ENCODE assay signal across 23 cellular contexts in the genomic region with DNA sequence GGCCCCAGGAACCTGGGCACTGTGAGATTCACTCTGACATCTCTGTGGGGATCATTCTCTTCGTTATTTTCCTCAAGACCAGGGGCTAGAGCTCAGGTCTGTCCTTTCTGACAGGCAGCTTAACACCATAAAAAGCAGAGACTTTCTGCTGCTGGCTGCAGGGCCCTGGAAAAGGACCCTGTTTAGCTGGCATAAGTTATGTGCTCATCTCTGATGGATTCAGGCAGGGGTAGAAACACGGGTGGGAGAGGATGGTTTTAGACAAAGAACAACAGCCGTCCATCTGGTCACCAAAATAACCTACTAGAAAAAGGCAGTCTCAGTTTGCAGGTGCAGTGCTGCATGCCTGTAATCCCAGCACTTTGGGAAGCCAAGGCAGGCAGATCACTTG. TPM values are rescaled to one million over a fixed set of nuclear protein-coding genes. Genes with fewer than 3 reads are reported as not detected.
A peak's percentile ranks its signal among the peaks of the same experiment; 100 is the strongest.
DNase-seq lines count a peak whose midpoint lies in the region; ATAC-seq, FAIRE-seq and TF ChIP-seq lines count a peak whose summit lies in the region.
"Had no signal": no experiment of that assay in that cellular context is flagged by ENCODE, and none has a peak within 500 bp of the region (broad histone marks: within the 10 kb centered on the region; RNA-seq: fewer than 3 reads in every experiment).

No MANE protein-coding gene starts in this region.

- TF ChIP-seq RAD21 in K562 (CRISPR knock-in tag; conservative IDR thresholded peaks at IDR 0.05 in 1 of 2, IDR thresholded peaks at IDR 0.05 in 1 of 2) = no peak

- no peaks in the 10 kb centered on the region for H3K27me3 Mint-ChIP-seq in activated CD8-positive, alpha-beta T cell treated with anti-CD3 and anti-CD28 coated beads for 36 hours
- no peaks in the 10 kb centered on the region for H3K27me3 Mint-ChIP-seq in activated CD8-positive, alpha-beta T cell treated with anti-CD3 and anti-CD28 coated beads, Interleukin-2, amount 10 ng/mL, durations not matched to agents 7 days and 5 days (ENCODE audit: low read depth)
- peaks cover 10% of the 10 kb centered on the region for H3K27me3 Mint-ChIP-seq in neural progenitor cell (ENCODE audit: insufficient read depth, low read depth)
- H3K27me3 Mint-ChIP-seq: stimulated activated naive CD8-positive, alpha-beta T cell treated with anti-CD3 and anti-CD28 coated beads, Interleukin-15, amount 100 ng/mL, for 72 hours had no signal

- TF ChIP-seq EP300 in K562 (IDR thresholded peaks at IDR 0.05; ENCODE audit: low read length) = no peak

- H4K20me1 ChIP-seq in K562 (replicated peaks; ENCODE audit: control insufficient read depth, insufficient read depth, low read length) (peaks cover 20% of the 10 kb centered on the region), neural progenitor cell (ENCODE audit: low read depth) (peaks cover 14% of the 10 kb centered on the region)

- BruUV-seq in K562 (replicated peaks; lab: Mats Ljungman, UMichigan) = no TSS peak

- H3K36me3 ChIP-seq in HEK293 (ENCODE audit: control insufficient read depth in 2 of 2, insufficient read depth in 1 of 2, low read length in 2 of 2) (peaks cover 14 to 17% of the 10 kb centered on the region in 2 experiments), K562 (ENCODE audit: control insufficient read depth, insufficient read depth, low read length) (peaks cover 19% of the 10 kb centered on the region), neural progenitor cell (peaks cover 4% of the 10 kb centered on the region), SJCRH30 (peaks cover 11% of the 10 kb centered on the region)
- H3K36me3 ChIP-seq: ovary had no signal

- H3K4me3 Mint-ChIP-seq in activated CD8-positive, alpha-beta T cell treated with anti-CD3 and anti-CD28 coated beads for 36 hours = no peak overlapping the region
- H3K4me3 Mint-ChIP-seq in activated CD8-positive, alpha-beta T cell treated with anti-CD3 and anti-CD28 coated beads, Interleukin-2, amount 10 ng/mL, durations not matched to agents 7 days and 5 days = no peak overlapping the region
- peak overlapping the region; percentile 60 for H3K4me3 Mint-ChIP-seq in neural progenitor cell

- peaks cover 49% of the 10 kb centered on the region for H3F3A ChIP-seq in neural progenitor cell (ENCODE audit: low read depth)

- no peak overlapping the region for H3K4me3 ChIP-seq in HEK293 (ENCODE audit: low read depth, low read length)
- H3K4me3 ChIP-seq in K562 = no peak overlapping the region
- H3K4me3 ChIP-seq in neural progenitor cell = no peak overlapping the region
- H3K4me3 ChIP-seq in SJCRH30 = no peak overlapping the region
- H3K4me3 ChIP-seq: lower lobe of right lung, ovary, tibial nerve had no signal

- no peaks in the 10 kb centered on the region for H3K9me3 Mint-ChIP-seq in activated CD8-positive, alpha-beta T cell treated with anti-CD3 and anti-CD28 coated beads for 36 hours
- H3K9me3 Mint-ChIP-seq in activated CD8-positive, alpha-beta T cell treated with anti-CD3 and anti-CD28 coated beads, Interleukin-2, amount 10 ng/mL, durations not matched to agents 7 days and 5 days (ENCODE audit: insufficient read depth) = no peaks in the 10 kb centered on the region
- H3K9me3 Mint-ChIP-seq in neural progenitor cell = no peaks in the 10 kb centered on the region
- H3K9me3 Mint-ChIP-seq: stimulated activated naive CD8-positive, alpha-beta T cell treated with anti-CD3 and anti-CD28 coated beads, Interleukin-15, amount 100 ng/mL, for 72 hours; T-helper 2 cell treated with Interferon-gamma antibody and Interleukin-4, amounts not matched to agents 5 μg/mL and 100 μg/mL, for 36 hours had no signal

- H3K9ac ChIP-seq in K562 (ENCODE audit: insufficient read depth in 1 of 2, low read depth in 2 of 2, low read length in 2 of 2) (peak overlapping the region in 1 of 2 experiments; percentile 3; a peak in 2 of 4 replicates), neural progenitor cell (no peak overlapping the region)

- TF ChIP-seq CTCF in activated CD8-positive, alpha-beta T cell treated with anti-CD3 and anti-CD28 coated beads for 36 hours (IDR thresholded peaks at IDR 0.05) = no peak
- TF ChIP-seq CTCF in HEK293 (tag by site-specific recombination; IDR thresholded peaks at IDR 0.05) = no peak
- no peak for TF ChIP-seq CTCF in K562 (IDR thresholded peaks at IDR 0.05 in 2 of 3, conservative IDR thresholded peaks at IDR 0.05 in 1 of 3; ENCODE audit: insufficient read depth in 2 of 3, low read depth in 1 of 3, low read length in 3 of 3)
- TF ChIP-seq CTCF in neural progenitor cell (IDR thresholded peaks at IDR 0.05) = no peak

- peak overlapping the region; percentile 29; the same call in 1 of the 2 replicates for H2AFZ ChIP-seq in K562 (ENCODE audit: low read depth, low read length)
- no peak overlapping the region for H2AFZ ChIP-seq in neural progenitor cell (replicated peaks)

- CTCF ChIA-PET in activated CD8-positive, alpha-beta T cell treated with anti-CD3 and anti-CD28 coated beads for 36 hours (lab: Charles Lee) = interaction anchor here (1.3 to 1.5 kb wide), 2 partner anchors 13 to 69 kb away, joined by 3 to 4 read pairs; no protein-coding TSS in a partner anchor
- CTCF ChIA-PET in activated CD8-positive, alpha-beta T cell treated with anti-CD3 and anti-CD28 coated beads, Interleukin-2, amount 10 ng/mL, durations not matched to agents 7 days and 5 days (lab: Charles Lee) = interaction anchor here (1.1 to 1.5 kb wide), 2 partner anchors 17 to 25 kb away, joined by 3 to 4 read pairs; no protein-coding TSS in a partner anchor
- CTCF ChIA-PET in HEK293 (lab: Yijun Ruan, JAX) (interaction anchor here (0.7 to 0.8 kb wide), 2 partner anchors 14 to 1031 kb away, joined by 3 to 4 read pairs; no protein-coding TSS in a partner anchor), K562 (lab: Yijun Ruan, JAX; ENCODE audit: low intra/inter-chr PET ratio) (no interaction called here)

- intact Hi-C loops in activated CD8-positive, alpha-beta T cell treated with anti-CD3 and anti-CD28 coated beads for 36 hours (cut with micrococcal nuclease) = no loop called here
- intact Hi-C loops in K562 (cut with micrococcal nuclease) = no loop called here

- peaks cover 24% of the 10 kb centered on the region for H3K4me1 ChIP-seq in HEK293 (ENCODE audit: control insufficient read depth, insufficient read depth, low read length)
- H3K4me1 ChIP-seq in K562 (replicated peaks in 1 of 2; ENCODE audit: control insufficient read depth in 2 of 2, insufficient read depth in 2 of 2, low read length in 2 of 2) = peaks cover 64 to 72% of the 10 kb centered on the region in 2 experiments
- H3K4me1 ChIP-seq in neural progenitor cell = peaks cover 19% of the 10 kb centered on the region
- peaks cover 7% of the 10 kb centered on the region for H3K4me1 ChIP-seq in SJCRH30

- in situ Hi-C loops in K562 (cut with MboI) = no loop called here

- WGBS in K562 (ENCODE audit: insufficient coverage, low coverage, missing lambda C conversion rate) = 35% methylated on average over 3 of the region's 3 CpGs

- no peak for TF ChIP-seq POLR2A in K562 (conservative IDR thresholded peaks at IDR 0.05)

- H3K79me2 ChIP-seq in K562 (ENCODE audit: control insufficient read depth, insufficient read depth, low read length) (peaks cover 30% of the 10 kb centered on the region), neural progenitor cell (ENCODE audit: low read depth) (peaks cover 19% of the 10 kb centered on the region)

- DNase-seq in activated CD8-positive, alpha-beta T cell treated with anti-CD3 and anti-CD28 coated beads for 36 hours = no peak
- DNase-seq in activated CD8-positive, alpha-beta T cell treated with anti-CD3 and anti-CD28 coated beads, Interleukin-2, amount 10 ng/mL, durations not matched to agents 7 days and 5 days = no peak
- DNase-seq in K562 (ENCODE audit: extremely low read depth in 1 of 4, low spot score in 3 of 4) = no peak
- no peak for DNase-seq in neural progenitor cell (ENCODE audit: low spot score)
- no peak for DNase-seq in SJCRH30
- no peak for DNase-seq in activated gamma-delta T cell (lab: John Stamatoyannopoulos, UW)
- DNase-seq: Calu3; dermis blood vessel endothelial cell; KBM-7; lower lobe of right lung; NCI-H146; NCI-H2171; ovary; stimulated activated naive CD8-positive, alpha-beta T cell treated with anti-CD3 and anti-CD28 coated beads, Interleukin-15, amount 100 ng/mL, for 72 hours; WERI-Rb-1 had no signal

- peaks cover 25% of the 10 kb centered on the region for H3K36me3 Mint-ChIP-seq in activated CD8-positive, alpha-beta T cell treated with anti-CD3 and anti-CD28 coated beads for 36 hours (ENCODE audit: low read depth)
- peaks cover 30% of the 10 kb centered on the region for H3K36me3 Mint-ChIP-seq in activated CD8-positive, alpha-beta T cell treated with anti-CD3 and anti-CD28 coated beads, Interleukin-2, amount 10 ng/mL, durations not matched to agents 7 days and 5 days (ENCODE audit: low read depth)
- H3K36me3 Mint-ChIP-seq in neural progenitor cell = peaks cover 12% of the 10 kb centered on the region

- H3K4me2 ChIP-seq in K562 (ENCODE audit: insufficient read depth, low read length) (peak overlapping the region; percentile 47; the same call in 1 of the 2 replicates), neural progenitor cell (peak overlapping the region; percentile 13)

- ATAC-seq in activated CD8-positive, alpha-beta T cell treated with anti-CD3 and anti-CD28 coated beads for 36 hours = no peak
- ATAC-seq in activated CD8-positive, alpha-beta T cell treated with anti-CD3 and anti-CD28 coated beads, Interleukin-2, amount 10 ng/mL, durations not matched to agents 7 days and 5 days = no peak
- no peak for ATAC-seq in K562
- ATAC-seq in GM21723 (IDR thresholded peaks at IDR 0.05; ENCODE audit: unreplicated experiment) = no peak
- ATAC-seq: lower lobe of right lung; right cardiac atrium; SK-N-SH treated with all-trans-retinoic acid at 6 μM for 48 hours; stimulated activated naive CD8-positive, alpha-beta T cell treated with anti-CD3 and anti-CD28 coated beads, Interleukin-15, amount 100 ng/mL, for 72 hours had no signal

- H3K9me3 ChIP-seq in HEK293 (ENCODE audit: control insufficient read depth, insufficient read depth, low read depth, low read length) = no peaks in the 10 kb centered on the region
- H3K9me3 ChIP-seq in K562 (replicated peaks; ENCODE audit: control insufficient read depth, insufficient read depth, low read depth, low read length) = no peaks in the 10 kb centered on the region
- H3K9me3 ChIP-seq in neural progenitor cell (ENCODE audit: low read depth) = no peaks in the 10 kb centered on the region
- no peaks in the 10 kb centered on the region for H3K9me3 ChIP-seq in SJCRH30 (replicated peaks)
- H3K9me3 ChIP-seq: lower lobe of right lung, ovary, tibial nerve had no signal

- POLR2A ChIA-PET in activated CD8-positive, alpha-beta T cell treated with anti-CD3 and anti-CD28 coated beads for 36 hours (lab: Charles Lee) = interaction anchor here (0.6 to 9.6 kb wide), 4 partner anchors 21 to 66 kb away, joined by 3 to 151 read pairs (median 3); a partner anchor contains a TSS
- POLR2A ChIA-PET in activated CD8-positive, alpha-beta T cell treated with anti-CD3 and anti-CD28 coated beads, Interleukin-2, amount 10 ng/mL, durations not matched to agents 7 days and 5 days (lab: Charles Lee) = no interaction called here
- POLR2A ChIA-PET in HEK293 (lab: Yijun Ruan, JAX) (no interaction called here), K562 (lab: Yijun Ruan, JAX) (interaction anchor here (1.2 kb wide), 1 partner anchor 13 kb away, joined by 3 read pairs; no protein-coding TSS in a partner anchor)

- H3K27me3 ChIP-seq in K562 (ENCODE audit: control insufficient read depth in 2 of 2, insufficient read depth in 2 of 2, low read length in 2 of 2) (no peaks in the 10 kb centered on the region), neural progenitor cell (no peaks in the 10 kb centered on the region), SJCRH30 (no peaks in the 10 kb centered on the region)
- H3K27me3 ChIP-seq: ovary, tibial nerve had no signal

- peaks cover 66% of the 10 kb centered on the region for H3K4me1 Mint-ChIP-seq in activated CD8-positive, alpha-beta T cell treated with anti-CD3 and anti-CD28 coated beads for 36 hours (ENCODE audit: low read depth)
- H3K4me1 Mint-ChIP-seq in activated CD8-positive, alpha-beta T cell treated with anti-CD3 and anti-CD28 coated beads, Interleukin-2, amount 10 ng/mL, durations not matched to agents 7 days and 5 days (ENCODE audit: low read depth) = peaks cover 67% of the 10 kb centered on the region
- H3K4me1 Mint-ChIP-seq in neural progenitor cell = peaks cover 47% of the 10 kb centered on the region

- H3K27ac ChIP-seq in HEK293 (ENCODE audit: extremely low read depth, low read depth, low read length) = no peak overlapping the region
- no peak overlapping the region; the same call in 2 of the 3 replicates for H3K27ac ChIP-seq in K562 (ENCODE audit: extremely low read depth, low read depth, low read length)
- no peak overlapping the region for H3K27ac ChIP-seq in neural progenitor cell
- no peak overlapping the region for H3K27ac ChIP-seq in SJCRH30
- H3K27ac ChIP-seq: lower lobe of right lung, ovary, tibial nerve, WERI-Rb-1 had no signal

- peak overlapping the region; percentile 3 for H3K27ac Mint-ChIP-seq in activated CD8-positive, alpha-beta T cell treated with anti-CD3 and anti-CD28 coated beads for 36 hours
- no peak overlapping the region for H3K27ac Mint-ChIP-seq in activated CD8-positive, alpha-beta T cell treated with anti-CD3 and anti-CD28 coated beads, Interleukin-2, amount 10 ng/mL, durations not matched to agents 7 days and 5 days
- H3K27ac Mint-ChIP-seq in neural progenitor cell = peak overlapping the region; percentile 87

- H3K9me1 ChIP-seq in K562 (ENCODE audit: control insufficient read depth, insufficient read depth, low read length) = peaks cover 13% of the 10 kb centered on the region

- FAIRE-seq in K562 (lab: Jason Lieb, UNC) = no peak
- FAIRE-seq: H54, keratinocyte had no signal

RNA-seq across cellular contexts. Expression of a gene that starts 2.3 kb away (rescaled TPM):
- total RNA-seq in activated CD8-positive, alpha-beta T cell treated with anti-CD3 and anti-CD28 coated beads for 36 hours = 100 to 1,000 TPM; 847 to 870 TPM
- total RNA-seq in activated CD8-positive, alpha-beta T cell treated with anti-CD3 and anti-CD28 coated beads, Interleukin-2, amount 10 ng/mL, durations not matched to agents 7 days and 5 days = 100 to 1,000 TPM; 661 to 697 TPM
- 590 and 952 TPM in 2 replicates for total RNA-seq in K562 (2011; cell fraction: chromatin; rRNA removed; ENCODE audit: low replicate concordance)
- 406 and 452 TPM in 2 replicates for total RNA-seq in K562 (2011; cell fraction: nucleolus; rRNA removed)
- total RNA-seq in K562 (2011; cell fraction: nucleoplasm; rRNA removed) = 536 and 580 TPM in 2 replicates
- total RNA-seq in K562 (2014; rRNA removed) = 140 and 173 TPM in 2 replicates
- 95.8 and 118 TPM in 2 replicates for total RNA-seq in K562 (2014; rRNA removed; fragmentation: Illumina TruSeq; extraction: Trizol)
- 122 and 132 TPM in 2 replicates for total RNA-seq in K562 (2015; rRNA removed; fragmentation: Illumina TruSeq; extraction: Trizol)
- 349 and 358 TPM in 2 replicates for total RNA-seq in K562 (2021)
- polyA plus RNA-seq in K562 (2011; rRNA removed) = 94.1 and 259 TPM in 2 replicates
- 182 and 184 TPM in 2 replicates for polyA plus RNA-seq in K562 (2011; cell fraction: cytosol; rRNA removed)
- polyA plus RNA-seq in K562 (2011; cell fraction: nucleus; rRNA removed) = 344 and 354 TPM in 2 replicates
- polyA plus RNA-seq in K562 (2012) = 353 and 375 TPM in 2 replicates
- polyA plus RNA-seq in K562 (2014; fragmentation: Illumina TruSeq; extraction: Trizol) = 306 and 322 TPM in 2 replicates
- polyA plus RNA-seq in K562 (2014; fragmentation: Nextera tagmentation; extraction: Ambion mirVana) = 100 to 1,000 TPM in 1 of 2 experiments, 10 to 100 TPM in 1; 88.3 to 168 TPM
- 114 and 116 TPM in 2 replicates for polyA plus RNA-seq in K562 (2014; rRNA removed)
- 222 and 306 TPM in 2 replicates for polyA minus RNA-seq in K562 (2011; rRNA and poly(A)+ RNA removed)
- polyA minus RNA-seq in K562 (2011; cell fraction: cytosol; rRNA and poly(A)+ RNA removed) = 368 and 561 TPM in 2 replicates
- polyA minus RNA-seq in K562 (2011; cell fraction: nucleus; rRNA and poly(A)+ RNA removed) = 118 and 188 TPM in 2 replicates
- 109 and 224 TPM in 2 replicates for total RNA-seq in neural progenitor cell (ENCODE audit: low replicate concordance)
- 239 and 241 TPM in 2 replicates for total RNA-seq in SJCRH30 (2014; rRNA removed; shearing (Covaris generic))

RNA-seq across cellular contexts. Expression of a gene that starts 41.5 kb away (rescaled TPM):
- total RNA-seq in activated CD8-positive, alpha-beta T cell treated with anti-CD3 and anti-CD28 coated beads for 36 hours = 10 to 100 TPM; 39.9 to 42.1 TPM
- total RNA-seq in activated CD8-positive, alpha-beta T cell treated with anti-CD3 and anti-CD28 coated beads, Interleukin-2, amount 10 ng/mL, durations not matched to agents 7 days and 5 days = 10 to 100 TPM; 12.9 to 13.3 TPM
- total RNA-seq in K562 (2011; cell fraction: chromatin; rRNA removed; ENCODE audit: low replicate concordance) = 45.0 and 54.7 TPM in 2 replicates
- total RNA-seq in K562 (2011; cell fraction: nucleolus; rRNA removed) = 50.1 and 53.4 TPM in 2 replicates
- 40.0 and 41.6 TPM in 2 replicates for total RNA-seq in K562 (2011; cell fraction: nucleoplasm; rRNA removed)
- total RNA-seq in K562 (2014; rRNA removed) (56.5 and 83.0 TPM in 2 replicates), K562 (2014; rRNA removed; fragmentation: Illumina TruSeq; extraction: Trizol) (61.9 and 68.5 TPM in 2 replicates), K562 (2015; rRNA removed; fragmentation: Illumina TruSeq; extraction: Trizol) (47.7 and 51.1 TPM in 2 replicates), K562 (2021) (48.6 and 56.3 TPM in 2 replicates), neural progenitor cell (ENCODE audit: low replicate concordance) (15.2 and 26.9 TPM in 2 replicates)
- polyA plus RNA-seq in K562 (2011; rRNA removed) (62.8 and 65.9 TPM in 2 replicates), K562 (2014; fragmentation: Illumina TruSeq; extraction: Trizol) (43.7 and 46.2 TPM in 2 replicates), K562 (2014; fragmentation: Nextera tagmentation; extraction: Ambion mirVana) (10 to 100 TPM; 12.1 to 14.6 TPM), K562 (2014; rRNA removed) (60.5 and 67.3 TPM in 2 replicates)
- polyA plus RNA-seq in K562 (2011; cell fraction: cytosol; rRNA removed) = 69.2 and 96.2 TPM in 2 replicates
- polyA plus RNA-seq in K562 (2011; cell fraction: nucleus; rRNA removed) = 32.6 and 34.5 TPM in 2 replicates
- 26.8 and 37.9 TPM in 2 replicates for polyA plus RNA-seq in K562 (2012)
- 62.3 and 71.3 TPM in 2 replicates for polyA minus RNA-seq in K562 (2011; rRNA and poly(A)+ RNA removed)
- 16.2 and 17.5 TPM in 2 replicates for polyA minus RNA-seq in K562 (2011; cell fraction: cytosol; rRNA and poly(A)+ RNA removed)
- 12.8 and 20.4 TPM in 2 replicates for polyA minus RNA-seq in K562 (2011; cell fraction: nucleus; rRNA and poly(A)+ RNA removed)
- 15.7 and 17.2 TPM in 2 replicates for total RNA-seq in SJCRH30 (2014; rRNA removed; shearing (Covaris generic))

Comparison
In these comparisons a context has a peak if more than half of its experiments do, and no peak if none do; other contexts are left out.
1. POLR2A ChIA-PET loops: an anchor here in activated CD8-positive, alpha-beta T cell treated with anti-CD3 and anti-CD28 coated beads for 36 hours (0.6 to 9.6 kb wide) and K562 (1.2 kb wide); none called in activated CD8-positive, alpha-beta T cell treated with anti-CD3 and anti-CD28 coated beads, Interleukin-2, amount 10 ng/mL, durations not matched to agents 7 days and 5 days and HEK293.